ENCODE assay signal across 19 cellular contexts in genomic region chr19:10685210-10685609, GRCh38. TPM values are rescaled to one million over a fixed set of nuclear protein-coding genes. Genes with fewer than 3 reads are reported as not detected.
DNase-seq lines count a peak whose midpoint lies in the region; ATAC-seq and TF ChIP-seq lines count a peak whose summit lies in the region.
"Had no signal": no experiment of that assay in that cellular context is flagged by ENCODE, and none has a peak within 500 bp of the region (broad histone marks: within the 10 kb centered on the region; RNA-seq: fewer than 3 reads in every experiment).

No MANE protein-coding gene starts in this region.

- no peaks in the 10 kb centered on the region for H3K9me3 ChIP-seq in Panc1 (ENCODE audit: control insufficient read depth, insufficient read depth, low read depth, low read length)
- no peaks in the 10 kb centered on the region for H3K9me3 ChIP-seq in esophagus (ENCODE audit: control insufficient read depth in 2 of 2, insufficient read depth in 1 of 2, low read depth in 1 of 2, low read length in 1 of 2)
- H3K9me3 ChIP-seq in suprapubic skin = no peaks in the 10 kb centered on the region
- no peaks in the 10 kb centered on the region for H3K9me3 ChIP-seq in spleen

- no peaks in the 10 kb centered on the region for H3K9me3 Mint-ChIP-seq in Calu3 (ENCODE audit: low read depth, unreplicated experiment)
- H3K9me3 Mint-ChIP-seq: CD8-positive, alpha-beta T cell; H9 had no signal

- WGBS in esophagus, 2 donors = 45 to 59% methylated on average over 5 of the region's 5 CpGs
- WGBS in suprapubic skin = 74% methylated on average over 5 of the region's 5 CpGs
- WGBS in spleen, 5 donors = 90 to 96% (median 92%) methylated on average over 5 of the region's 5 CpGs

- no peak for DNase-seq in Calu3
- no peak for DNase-seq in Panc1 (ENCODE audit: low read depth, low spot score)
- DNase-seq in nucleus accumbens (lab: John Stamatoyannopoulos, UW) = peak in 33 of 56 donors; percentile 1 to 66 (median 17)
- no peak for DNase-seq in suprapubic skin (ENCODE audit: low spot score in 2 of 2)
- no peak for DNase-seq in RWPE1 (ENCODE audit: low spot score)
- DNase-seq in spleen = no peak
- DNase-seq: CD8-positive, alpha-beta T cell; DMS79 treated with DMSO at 0.1 percent for 48 hours; H9; IMR-90; Kasumi-1; NCI-H1105 treated with DMSO at 0.1 percent for 48 hours; NCI-H1694 treated with DMSO at 0.1 percent for 48 hours; NCI-H2107; NCI-H2227 treated with DMSO at 0.1 percent for 48 hours; NCI-H524; SHP77 treated with DMSO at 0.1 percent for 48 hours had no signal

- H3K4me1 Mint-ChIP-seq in Calu3 (ENCODE audit: low read depth, unreplicated experiment) = no peaks in the 10 kb centered on the region
- H3K4me1 Mint-ChIP-seq: H9 had no signal

- H3K36me3 ChIP-seq in Panc1 (ENCODE audit: control insufficient read depth, insufficient read depth, low read length) (peaks cover 13% of the 10 kb centered on the region), esophagus (ENCODE audit: control insufficient read depth in 2 of 2, insufficient read depth in 2 of 2, low read length in 1 of 2) (peaks cover 39 to 81% of the 10 kb centered on the region in 2 donors), suprapubic skin (peaks cover 98% of the 10 kb centered on the region), spleen (peaks cover 20 to 100% (median 99%) of the 10 kb centered on the region in 6 donors)

- TF ChIP-seq CTCF in Calu3 (IDR thresholded peaks at IDR 0.05; ENCODE audit: unreplicated experiment) = no peak
- no peak for TF ChIP-seq CTCF in Panc1 (IDR thresholded peaks at IDR 0.05)
- no peak for TF ChIP-seq CTCF in suprapubic skin (IDR thresholded peaks at IDR 0.05)
- no peak for TF ChIP-seq CTCF in RWPE1 (conservative IDR thresholded peaks at IDR 0.05; ENCODE audit: low read depth)
- TF ChIP-seq CTCF in spleen (IDR thresholded peaks at IDR 0.05 in 8 of 11, conservative IDR thresholded peaks at IDR 0.05 in 3 of 11) = no peak

- H3K4me3 ChIP-seq in Panc1 (ENCODE audit: low read depth in 2 of 2, low read length in 2 of 2) (no peak overlapping the region), esophagus (ENCODE audit: low read depth in 1 of 2, low read length in 2 of 2) (no peak overlapping the region), suprapubic skin (no peak overlapping the region), spleen (no peak overlapping the region)

- H3K27ac ChIP-seq in Panc1 (ENCODE audit: low read length) = no peak overlapping the region
- peak overlapping the region; percentile 8 to 39 for H3K27ac ChIP-seq in esophagus (ENCODE audit: low read depth in 2 of 2, low read length in 1 of 2)
- no peak overlapping the region for H3K27ac ChIP-seq in suprapubic skin
- H3K27ac ChIP-seq in RWPE1 = no peak overlapping the region
- H3K27ac ChIP-seq in spleen = no peak overlapping the region

- TSS peak; percentile 35 for BruUV-seq in Calu3 (replicated peaks; lab: Mats Ljungman, UMichigan)
- TSS peak; percentile 69 for BruUV-seq in Panc1 (replicated peaks; lab: Mats Ljungman, UMichigan)

- no peak overlapping the region for H3K27ac Mint-ChIP-seq in Calu3 (ENCODE audit: unreplicated experiment)
- H3K27ac Mint-ChIP-seq: CD8-positive, alpha-beta T cell had no signal

- H3K27me3 ChIP-seq in Panc1 (ENCODE audit: control insufficient read depth, insufficient read depth, low read length) (no peaks in the 10 kb centered on the region), esophagus (ENCODE audit: control insufficient read depth in 1 of 2, insufficient read depth in 2 of 2, low read length in 2 of 2) (no peaks in the 10 kb centered on the region), suprapubic skin (no peaks in the 10 kb centered on the region), spleen (replicated peaks in 1 of 7) (no peaks in the 10 kb centered on the region)

- in situ Hi-C loops in Panc1 (cut with HindIII; ENCODE audit: low pct_unique_long_range_greater_than_20kb, low sequenced_read_pairs) = no loop called here

- no peaks in the 10 kb centered on the region for H3K27me3 Mint-ChIP-seq in Calu3 (ENCODE audit: unreplicated experiment)

- POLR2A ChIA-PET in Panc1 (lab: Charles Lee) = no interaction called here
- POLR2A ChIA-PET in RWPE1 (lab: Yijun Ruan, JAX; ENCODE audit: low non-redundant PET) = no interaction called here

- H3K36me3 Mint-ChIP-seq in Calu3 (ENCODE audit: insufficient read depth, unreplicated experiment) = peaks cover 70% of the 10 kb centered on the region

- TF ChIP-seq EP300 in suprapubic skin (IDR thresholded peaks at IDR 0.05) = no peak

- CTCF ChIA-PET in Calu3 (lab: Charles Lee) (no interaction called here), Panc1 (lab: Charles Lee) (no interaction called here), RWPE1 (lab: Yijun Ruan, JAX) (no interaction called here)

- H3K4me1 ChIP-seq in Panc1 (ENCODE audit: control insufficient read depth, insufficient read depth, low read length) (no peaks in the 10 kb centered on the region), esophagus (ENCODE audit: control insufficient read depth in 2 of 2, insufficient read depth in 2 of 2, low read length in 1 of 2) (peaks cover 10 to 13% of the 10 kb centered on the region in 2 donors), suprapubic skin (peaks cover 24% of the 10 kb centered on the region), spleen (no peaks in the 10 kb centered on the region)

- H3K4me3 Mint-ChIP-seq in Calu3 (ENCODE audit: low read depth, unreplicated experiment) = no peak overlapping the region
- H3K4me3 Mint-ChIP-seq: CD8-positive, alpha-beta T cell; H9 had no signal

- ATAC-seq in Panc1 = no peak
- no peak for ATAC-seq in HG03097 (IDR thresholded peaks at IDR 0.05; ENCODE audit: low FRiP score, unreplicated experiment)
- ATAC-seq: CD8-positive, alpha-beta T cell had no signal

- intact Hi-C loops in Calu3 (cut with micrococcal nuclease; ENCODE audit: unreplicated experiment) (no loop called here), Panc1 (cut with micrococcal nuclease; ENCODE audit: unreplicated experiment) (no loop called here), spleen (cut with DNase I; ENCODE audit: low total_unique reads) (no loop called here)

- no peak for TF ChIP-seq POLR2A in suprapubic skin (IDR thresholded peaks at IDR 0.05)
- TF ChIP-seq POLR2A in spleen (IDR thresholded peaks at IDR 0.05) = no peak

RNA-seq across cellular contexts. Expression of gene QTRT1, which starts 16.0 kb away (rescaled TPM):
- total RNA-seq in Calu3 (2022) (44.1 and 44.9 TPM in 2 replicates), Panc1 (2021; ENCODE audit: unreplicated experiment) (69.9 TPM), suprapubic skin (10 to 100 TPM; 34.4 to 57.2 (median 40.2) TPM), spleen (10 to 100 TPM; 20.6 to 49.4 (median 33.6) TPM)
- 67.0 TPM for polyA plus RNA-seq in Panc1 (2012; ENCODE audit: insufficient read length)
- polyA plus RNA-seq in esophagus (10 to 100 TPM; 53.2 to 86.4 TPM), spleen (100 to 1,000 TPM in 2 of 3 donors, 10 to 100 TPM in 1; 65.3 to 114 (median 111) TPM)

RNA-seq across cellular contexts. Expression of gene ILF3, which starts 31.1 kb away (rescaled TPM):
- total RNA-seq in Calu3 (2022) (262 and 267 TPM in 2 replicates), Panc1 (2021; ENCODE audit: unreplicated experiment) (365 TPM), suprapubic skin (100 to 1,000 TPM; 114 to 280 (median 132) TPM), spleen (100 to 1,000 TPM; 150 to 264 (median 221) TPM)
- 225 TPM for polyA plus RNA-seq in Panc1 (2012; ENCODE audit: insufficient read length)
- polyA plus RNA-seq in esophagus (100 to 1,000 TPM in 1 of 2 donors, 10 to 100 TPM in 1; 84.2 to 107 TPM), spleen (100 to 1,000 TPM in 2 of 3 donors, 10 to 100 TPM in 1; 82.9 to 152 (median 143) TPM)

RNA-seq across cellular contexts. Expression of gene DNM2, which starts 32.7 kb away (rescaled TPM):
- 126 and 138 TPM in 2 replicates for total RNA-seq in Calu3 (2022)
- 125 TPM for total RNA-seq in Panc1 (2021; ENCODE audit: unreplicated experiment)
- 163 TPM for polyA plus RNA-seq in Panc1 (2012; ENCODE audit: insufficient read length)
- polyA plus RNA-seq in esophagus = 10 to 100 TPM; 68.4 to 87.9 TPM
- total RNA-seq in suprapubic skin = 100 to 1,000 TPM; 135 to 322 (median 173) TPM
- 100 to 1,000 TPM; 175 to 298 (median 197) TPM for total RNA-seq in spleen
- 100 to 1,000 TPM in 1 of 3 donors, 10 to 100 TPM in 2; 57.1 to 104 (median 89.0) TPM for polyA plus RNA-seq in spleen

RNA-seq across cellular contexts. Expression of gene SLC44A2, which starts 59.9 kb away (rescaled TPM):
- 130 and 151 TPM in 2 replicates for total RNA-seq in Calu3 (2022)
- total RNA-seq in Panc1 (2021; ENCODE audit: unreplicated experiment) = 31.5 TPM
- polyA plus RNA-seq in Panc1 (2012; ENCODE audit: insufficient read length) = 36.8 TPM
- polyA plus RNA-seq in esophagus = 10 to 100 TPM; 70.5 to 76.8 TPM
- total RNA-seq in suprapubic skin = 100 to 1,000 TPM in 1 of 4 donors, 10 to 100 TPM in 3; 59.1 to 108 (median 94.5) TPM
- total RNA-seq in spleen = 100 to 1,000 TPM; 199 to 358 (median 274) TPM
- 100 to 1,000 TPM; 108 to 128 (median 125) TPM for polyA plus RNA-seq in spleen

Comparison
In these comparisons a context has a peak if more than half of its experiments do, and no peak if none do; other contexts are left out.
1. DNase-seq: peak in nucleus accumbens (33 of 56); none in Calu3 (single experiment), Panc1 (single experiment), suprapubic skin (0 of 2), RWPE1 (single experiment) and spleen (single experiment).
2. H3K27ac ChIP-seq: peak in esophagus (2 of 2); none in Panc1 (single experiment), suprapubic skin (single experiment), RWPE1 (single experiment) and spleen (0 of 8).